In genomic region chr1:156592158-156592909, GRCh38 we compare ENCODE assay signal across 8 cellular contexts. TPM values are rescaled to one million over a fixed set of nuclear protein-coding genes. Genes with fewer than 3 reads are reported as not detected.
DNase-seq lines count a peak whose midpoint lies in the region; ATAC-seq, FAIRE-seq and TF ChIP-seq lines count a peak whose summit lies in the region.

No MANE protein-coding gene starts in this region.

- H3K4me2 ChIP-seq in IMR-90 (ENCODE audit: low read depth, low read length), result peak overlapping the region; percentile 85

- in situ Hi-C loops in IMR-90 (cut with MboI; ENCODE audit: low sequenced_read_pairs), result no loop called here

- DNase-seq in AG04449 (ENCODE audit: low read depth, low spot score) (no peak), IMR-90 (no peak), bronchial epithelial cell (ENCODE audit: low read depth) (no peak), mucosa of descending colon (peak in 1 of 3 donors; percentile 8), Ammon's horn (ENCODE audit: low spot score) (no peak), MV-4-11 (lab: John Stamatoyannopoulos, UW) (no peak), NOMO-1 (lab: John Stamatoyannopoulos, UW; ENCODE audit: unreplicated experiment in 2 of 2) (no peak)
- no peak for DNase-seq in central memory CD4-positive, alpha-beta T cell

- no peak overlapping the region for H3K18ac ChIP-seq in IMR-90 (ENCODE audit: low read depth, low read length)

- H3K9me3 ChIP-seq in IMR-90 (ENCODE audit: control insufficient read depth, insufficient read depth, low read length) (no peaks in the 10 kb centered on the region), mucosa of descending colon (no peaks in the 10 kb centered on the region)

- H3K27me3 ChIP-seq in IMR-90 (ENCODE audit: control insufficient read depth, insufficient read depth, low read length) (no peaks in the 10 kb centered on the region), bronchial epithelial cell (ENCODE audit: control insufficient read depth, insufficient read depth, low read length) (no peaks in the 10 kb centered on the region)

- TF ChIP-seq CTCF in AG04449 (IDR thresholded peaks at IDR 0.05; ENCODE audit: insufficient read depth, low read length, missing control alignments) (no peak), IMR-90 (conservative IDR thresholded peaks at IDR 0.05; ENCODE audit: low read depth, low read length) (no peak), bronchial epithelial cell (IDR thresholded peaks at IDR 0.05; ENCODE audit: insufficient read depth, low read length, severe bottlenecking) (no peak), mucosa of descending colon (IDR thresholded peaks at IDR 0.05) (no peak)

- H4K20me1 ChIP-seq in IMR-90 (ENCODE audit: insufficient read depth, low read length), result no peaks in the 10 kb centered on the region

- no peak overlapping the region for H2BK5ac ChIP-seq in IMR-90 (ENCODE audit: low read depth, low read length, poor library complexity, severe bottlenecking)

- H2BK120ac ChIP-seq in IMR-90 (ENCODE audit: low read depth, low read length), result no peak overlapping the region

- peak overlapping the region; percentile 33 for H2AK9ac ChIP-seq in IMR-90 (replicated peaks; ENCODE audit: low read depth, low read length, poor library complexity)

- H3K36me3 ChIP-seq in IMR-90 (ENCODE audit: control insufficient read depth, insufficient read depth, low read length) (peaks cover 23% of the 10 kb centered on the region), bronchial epithelial cell (ENCODE audit: control insufficient read depth, insufficient read depth, low read length) (peaks cover 20% of the 10 kb centered on the region), mucosa of descending colon (ENCODE audit: low read depth) (no peaks in the 10 kb centered on the region)

- intact Hi-C loops in IMR-90 (cut with micrococcal nuclease) (loop anchor here (5.0 kb wide), 1 partner anchor 110 kb away; no protein-coding TSS in a partner anchor), mucosa of descending colon (cut with DNase I, micrococcal nuclease) (no loop called here)

- 0 out of 2 replicates have a peak overlapping the region, but pooled peaks have one; percentile 8 for H4K5ac ChIP-seq in IMR-90 (ENCODE audit: low read depth, low read length)

- peak overlapping the region; percentile 93 for H2AFZ ChIP-seq in IMR-90 (replicated peaks; ENCODE audit: low read length, poor library complexity)

- peak overlapping the region; percentile 79 to 97; a peak in 2 of 4 replicates for H4K8ac ChIP-seq in IMR-90 (ENCODE audit: low read depth in 2 of 2, low read length in 2 of 2)

- H3K23ac ChIP-seq in IMR-90 (ENCODE audit: low read depth, low read length), result peak overlapping the region; percentile 78; the same call in 1 of the 2 replicates

- peak overlapping the region; percentile 56; the same call in 1 of the 2 replicates for H3K27ac ChIP-seq in IMR-90 (ENCODE audit: insufficient read depth, low read length)

- H3K14ac ChIP-seq in IMR-90 (replicated peaks; ENCODE audit: low read depth, low read length), result peak overlapping the region; percentile 57; the same call in 1 of the 2 replicates

- TF ChIP-seq RAD21 in IMR-90 (IDR thresholded peaks at IDR 0.05; ENCODE audit: low read length), result no peak

- no TSS peak for BruUV-seq in IMR-90 (replicated peaks; lab: Mats Ljungman, UMichigan)

- peak overlapping the region; percentile 41 for H2AK5ac ChIP-seq in IMR-90 (ENCODE audit: low read depth, low read length)

- peaks cover 3% of the 10 kb centered on the region; the same call in 1 of the 2 replicates for H3K4me1 ChIP-seq in IMR-90 (ENCODE audit: control insufficient read depth, insufficient read depth, low read length)
- peaks cover 11% of the 10 kb centered on the region for H3K4me1 ChIP-seq in mucosa of descending colon (ENCODE audit: low read depth)

- FAIRE-seq in bronchial epithelial cell (lab: Jason Lieb, UNC), result no peak

- dilution Hi-C loops in IMR-90 (cut with HindIII; ENCODE audit: low sequenced_read_pairs, unreplicated experiment), result no loop called here

- peaks cover 11 to 31% of the 10 kb centered on the region in 2 experiments for H3K79me1 ChIP-seq in IMR-90 (ENCODE audit: low read depth in 1 of 2, low read length in 2 of 2)

- peaks cover 10% of the 10 kb centered on the region for H3K9me1 ChIP-seq in IMR-90 (ENCODE audit: insufficient read depth, low read length)

- H2BK20ac ChIP-seq in IMR-90 (ENCODE audit: low read depth, low read length), result no peak overlapping the region

- TF ChIP-seq POLR2A in IMR-90 (IDR thresholded peaks at IDR 0.05; ENCODE audit: low read depth, low read length), result no peak

- peak overlapping the region; percentile 83 for H3K4me3 ChIP-seq in AG04449 (ENCODE audit: low read depth, low read length)
- H3K4me3 ChIP-seq in IMR-90 (ENCODE audit: insufficient read depth, low read depth, low read length), result peak overlapping the region; percentile 78
- H3K4me3 ChIP-seq in bronchial epithelial cell (ENCODE audit: low read depth, low read length), result peak overlapping the region; percentile 89
- peak overlapping the region; percentile 27 for H3K4me3 ChIP-seq in mucosa of descending colon

- peak overlapping the region; percentile 69 for H3K9ac ChIP-seq in IMR-90 (ENCODE audit: low read depth, low read length)

- no peak; the same call in 1 of the 2 replicates for ATAC-seq in IMR-90 (ENCODE audit: low read depth)
- no peak for ATAC-seq in mucosa of descending colon

- POLR2A ChIA-PET in AG04449 (lab: Yijun Ruan, JAX) (interaction anchor here (0.8 to 1.9 kb wide), 5 partner anchors 8 to 88 kb away, joined by 4 to 6 read pairs (median 4); partner anchors contain the start of gene GPATCH4), IMR-90 (lab: Charles Lee; ENCODE audit: unreplicated experiment) (no interaction called here)

- 57% methylated on average over 8 of the region's 16 CpGs; no CpG with 5 or more reads in 1 of the 2 experiments for WGBS in IMR-90 (ENCODE audit: extremely low coverage in 2 of 2, insufficient read length in 1 of 2), 2 experiments

- peak overlapping the region; percentile 37; the same call in 1 of the 2 replicates for H3K4ac ChIP-seq in IMR-90 (ENCODE audit: low read depth, low read length)

- H4K91ac ChIP-seq in IMR-90 (ENCODE audit: insufficient read depth, low read depth, low read length), result peak overlapping the region; percentile 55

- CTCF ChIA-PET in AG04449 (lab: Yijun Ruan, JAX) (interaction anchor here (1.0 to 4.5 kb wide), 11 partner anchors 10 to 207 kb away, joined by 3 to 51 read pairs (median 5); partner anchors contain the start of genes GPATCH4 and MEF2D), IMR-90 (lab: Yijun Ruan, JAX) (interaction anchor here (1.6 kb wide), 1 partner anchor 16 kb away, joined by 5 read pairs; no protein-coding TSS in a partner anchor)

- no peak overlapping the region for H3K56ac ChIP-seq in IMR-90 (ENCODE audit: extremely low read depth, insufficient read depth, low read length)

- H2BK15ac ChIP-seq in IMR-90 (ENCODE audit: low read depth, low read length), result no peak overlapping the region

TF ChIP-seq in IMR-90, 13 proteins besides CTCF, POLR2A, EP300 and RAD21 (continues in another document):
- TF ChIP-seq NFE2L2 (IDR thresholded peaks at IDR 0.05; ENCODE audit: low read depth, low read length) (no peak), MAFK (IDR thresholded peaks at IDR 0.05; ENCODE audit: low read depth, low read length) (no peak), RCOR1 (IDR thresholded peaks at IDR 0.05; ENCODE audit: insufficient replicate concordance, low read length) (no peak), MAZ (IDR thresholded peaks at IDR 0.05; ENCODE audit: borderline replicate concordance, low read depth, low read length) (no peak), CEBPB (IDR thresholded peaks at IDR 0.05; ENCODE audit: low read depth, low read length) (no peak), RFX5 (IDR thresholded peaks at IDR 0.05; ENCODE audit: low read depth, low read length) (no peak), FOS (IDR thresholded peaks at IDR 0.05; ENCODE audit: low read depth, low read length) (no peak)

RNA-seq across cellular contexts. Expression of gene NAXE, which starts 0.8 kb away (rescaled TPM):
- total RNA-seq in IMR-90 (2012; rRNA removed) (70.3 and 74.2 TPM in 2 replicates), bronchial epithelial cell (142 and 154 TPM in 2 replicates), mucosa of descending colon (10 to 100 TPM; 70.8 to 94.4 (median 86.5) TPM)
- 60.6 and 61.0 TPM in 2 replicates for polyA plus RNA-seq in IMR-90 (2012; rRNA removed)
- 63.8 and 76.0 TPM in 2 replicates for polyA plus RNA-seq in IMR-90 (2012; cell fraction: cytosol; rRNA removed)
- 25.3 and 30.2 TPM in 2 replicates for polyA plus RNA-seq in IMR-90 (2012; cell fraction: nucleus; rRNA removed; ENCODE audit: low replicate concordance)

RNA-seq across cellular contexts. Expression of gene GPATCH4, which starts 8.9 kb away (rescaled TPM):
- 30.8 and 41.8 TPM in 2 replicates for total RNA-seq in IMR-90 (2012; rRNA removed)
- polyA plus RNA-seq in IMR-90 (2012; rRNA removed), result 26.6 and 32.6 TPM in 2 replicates
- polyA plus RNA-seq in IMR-90 (2012; cell fraction: cytosol; rRNA removed), result 13.1 and 14.7 TPM in 2 replicates
- polyA plus RNA-seq in IMR-90 (2012; cell fraction: nucleus; rRNA removed; ENCODE audit: low replicate concordance), result 16.3 and 33.1 TPM in 2 replicates
- 15.9 and 29.2 TPM in 2 replicates for total RNA-seq in bronchial epithelial cell
- total RNA-seq in mucosa of descending colon, result 10 to 100 TPM; 17.4 to 25.9 (median 21.5) TPM

RNA-seq across cellular contexts. Expression of gene TTC24, which starts 12.8 kb away (rescaled TPM):
- total RNA-seq in IMR-90 (2012; rRNA removed), result not detected in 2 replicates
- not detected in 2 replicates for polyA plus RNA-seq in IMR-90 (2012; rRNA removed)
- polyA plus RNA-seq in IMR-90 (2012; cell fraction: cytosol; rRNA removed), result not detected in 2 replicates
- not detected in 2 replicates for polyA plus RNA-seq in IMR-90 (2012; cell fraction: nucleus; rRNA removed; ENCODE audit: low replicate concordance)
- not detected in 2 replicates for total RNA-seq in bronchial epithelial cell
- under 1 TPM; 0.25 to 0.43 (median 0.34) TPM for total RNA-seq in mucosa of descending colon

RNA-seq across cellular contexts. Expression of gene IQGAP3, which starts 20.0 kb away (rescaled TPM):
- 13.6 TPM in 2 replicates for total RNA-seq in IMR-90 (2012; rRNA removed)
- polyA plus RNA-seq in IMR-90 (2012; rRNA removed), result 12.5 and 14.9 TPM in 2 replicates
- 3.7 TPM in 2 replicates for polyA plus RNA-seq in IMR-90 (2012; cell fraction: cytosol; rRNA removed)
- polyA plus RNA-seq in IMR-90 (2012; cell fraction: nucleus; rRNA removed; ENCODE audit: low replicate concordance), result 54.5 and 78.1 TPM in 2 replicates
- 0.53 and 1.7 TPM in 2 replicates for total RNA-seq in bronchial epithelial cell
- 10 to 100 TPM in 1 of 3 donors, 1 to 10 TPM in 2; 3.4 to 15.5 (median 5.7) TPM for total RNA-seq in mucosa of descending colon

RNA-seq across cellular contexts. Expression of gene HAPLN2, which starts 26.9 kb away (rescaled TPM):
- not detected in 2 replicates for total RNA-seq in IMR-90 (2012; rRNA removed)
- polyA plus RNA-seq in IMR-90 (2012; rRNA removed), result not detected in 2 replicates
- polyA plus RNA-seq in IMR-90 (2012; cell fraction: cytosol; rRNA removed), result 0.35 TPM in 1 of 2 replicates, not detected in the other
- polyA plus RNA-seq in IMR-90 (2012; cell fraction: nucleus; rRNA removed; ENCODE audit: low replicate concordance), result 0.20 and 0.21 TPM in 2 replicates
- under 0.01 TPM in 1 of 2 replicates, not detected in the other for total RNA-seq in bronchial epithelial cell
- total RNA-seq in mucosa of descending colon, result under 1 TPM in 1 of 3 donors, not detected in 2; 0.28 TPM

Comparison
In these comparisons a context has a peak if more than half of its experiments do, and no peak if none do; other contexts are left out.
1. H3K4me3 ChIP-seq: peak in every context shown above with its lines; median percentile 89 in bronchial epithelial cell; 83 in AG04449; 78 in IMR-90; 27 in mucosa of descending colon.